ENCODE assay signal across 1 cellular context in genomic region chr10:95539560-95540284, GRCh38.
TF ChIP-seq lines count a peak whose summit lies in the region.

No MANE protein-coding gene starts in this region.

TF ChIP-seq in HepG2, 621 proteins besides CTCF, POLR2A, EP300 and RAD21 (continued from another document and continues in another):
- TF ChIP-seq ZNF318 (CRISPR knock-in tag; IDR thresholded peaks at IDR 0.05): no peak
- no peak for TF ChIP-seq RAD51 (IDR thresholded peaks at IDR 0.05; ENCODE audit: borderline replicate concordance)
- no peak for TF ChIP-seq DR1 (CRISPR knock-in tag; IDR thresholded peaks at IDR 0.05)
- TF ChIP-seq ZNF282 (IDR thresholded peaks at IDR 0.05; ENCODE audit: partially characterized antibody): no peak
- TF ChIP-seq NKX3-1 (CRISPR knock-in tag; IDR thresholded peaks at IDR 0.05): 0 out of 2 replicates have a peak, but pooled peaks have one; percentile 32
- no peak for TF ChIP-seq KAT2B (IDR thresholded peaks at IDR 0.05; ENCODE audit: borderline replicate concordance, low read depth, low read length)
- TF ChIP-seq GLI4 (CRISPR knock-in tag; IDR thresholded peaks at IDR 0.05; ENCODE audit: borderline replicate concordance): no peak
- TF ChIP-seq ZNF790 (CRISPR knock-in tag; IDR thresholded peaks at IDR 0.05; ENCODE audit: borderline replicate concordance): no peak
- no peak for TF ChIP-seq USF2 (IDR thresholded peaks at IDR 0.05; ENCODE audit: low read depth, low read length)
- TF ChIP-seq USF2 (CRISPR knock-in tag; IDR thresholded peaks at IDR 0.05; ENCODE audit: borderline replicate concordance): no peak
- TF ChIP-seq ELF3 (CRISPR knock-in tag; IDR thresholded peaks at IDR 0.05): peak; percentile 59; the same call in 1 of the 2 replicates
- TF ChIP-seq HDAC2 (CRISPR knock-in tag; IDR thresholded peaks at IDR 0.05): peak; percentile 49
- no peak for TF ChIP-seq RFX5 (IDR thresholded peaks at IDR 0.05; ENCODE audit: low read depth, low read length)
- peak; percentile 20; the same call in 1 of the 2 replicates for TF ChIP-seq THAP11 (CRISPR knock-in tag; IDR thresholded peaks at IDR 0.05)
- no peak for TF ChIP-seq TOE1 (CRISPR knock-in tag; IDR thresholded peaks at IDR 0.05)
- no peak for TF ChIP-seq MYC (CRISPR knock-in tag; IDR thresholded peaks at IDR 0.05; ENCODE audit: borderline replicate concordance)
- no peak for TF ChIP-seq ZNF687 (CRISPR knock-in tag; IDR thresholded peaks at IDR 0.05)
- TF ChIP-seq ELF4 (CRISPR knock-in tag; IDR thresholded peaks at IDR 0.05; ENCODE audit: borderline replicate concordance): no peak
- TF ChIP-seq NR2C2 (CRISPR knock-in tag; IDR thresholded peaks at IDR 0.05; ENCODE audit: borderline replicate concordance): no peak; the same call in 1 of the 2 replicates
- TF ChIP-seq ZBTB44 (CRISPR knock-in tag; IDR thresholded peaks at IDR 0.05): no peak
- no peak for TF ChIP-seq ONECUT2 (CRISPR knock-in tag; IDR thresholded peaks at IDR 0.05)
- TF ChIP-seq ZBTB39 (CRISPR knock-in tag; IDR thresholded peaks at IDR 0.05): no peak
- TF ChIP-seq ZNF276 (CRISPR knock-in tag; IDR thresholded peaks at IDR 0.05; ENCODE audit: low read depth): no peak
- no peak for TF ChIP-seq CBX1 (IDR thresholded peaks at IDR 0.05; ENCODE audit: low read depth)
- peak; percentile 78 for TF ChIP-seq NR2F6 (IDR thresholded peaks at IDR 0.05)
- peak; percentile 71; the same call in 1 of the 2 replicates for TF ChIP-seq NR2F6 (CRISPR knock-in tag; IDR thresholded peaks at IDR 0.05)
- TF ChIP-seq ZNF234 (CRISPR knock-in tag; conservative IDR thresholded peaks at IDR 0.05): no peak
- no peak for TF ChIP-seq LBX2 (CRISPR knock-in tag; IDR thresholded peaks at IDR 0.05; ENCODE audit: borderline replicate concordance)
- no peak for TF ChIP-seq SAFB2 (CRISPR knock-in tag; IDR thresholded peaks at IDR 0.05; ENCODE audit: borderline replicate concordance, low read depth)
- TF ChIP-seq TRIM22 (IDR thresholded peaks at IDR 0.05): no peak
- no peak for TF ChIP-seq ZNF44 (CRISPR knock-in tag; IDR thresholded peaks at IDR 0.05)
- TF ChIP-seq NAIF1 (CRISPR knock-in tag; IDR thresholded peaks at IDR 0.05; ENCODE audit: borderline replicate concordance): no peak
- TF ChIP-seq NFE2L2 (IDR thresholded peaks at IDR 0.05; ENCODE audit: low read length): no peak
- no peak for TF ChIP-seq ZC3H13 (CRISPR knock-in tag; IDR thresholded peaks at IDR 0.05)
